In genomic region chr6:110355727-110356126, GRCh38 we compare ENCODE assay signal across 19 cellular contexts. TPM values are rescaled to one million over a fixed set of nuclear protein-coding genes. Genes with fewer than 3 reads are reported as not detected.
DNase-seq lines count a peak whose midpoint lies in the region; FAIRE-seq and TF ChIP-seq lines count a peak whose summit lies in the region.
"Had no signal": no experiment of that assay in that cellular context is flagged by ENCODE, and none has a peak within 500 bp of the region (broad histone marks: within the 10 kb centered on the region; RNA-seq: fewer than 3 reads in every experiment).

No MANE protein-coding gene starts in this region.

- H2AFZ ChIP-seq in astrocyte (ENCODE audit: low read depth, low read length), result no peak overlapping the region

- H3K4me3 ChIP-seq in astrocyte (ENCODE audit: insufficient read depth, low read depth, low read length) (no peak overlapping the region), transverse colon (no peak overlapping the region)
- H3K4me3 ChIP-seq: ovary had no signal

- no peak overlapping the region for H3K9ac ChIP-seq in astrocyte (ENCODE audit: low read length)

- H3K27ac ChIP-seq in astrocyte (ENCODE audit: low read depth, low read length), result no peak overlapping the region
- H3K27ac ChIP-seq in transverse colon, result peak overlapping the region; percentile 83 to 93 (median 85)
- H3K27ac ChIP-seq: epithelial cell of prostate, ovary had no signal

- no peak overlapping the region for H3K4me2 ChIP-seq in astrocyte (ENCODE audit: low read length)

- TF ChIP-seq EP300 in transverse colon (IDR thresholded peaks at IDR 0.05; ENCODE audit: low read depth), result no peak

- TF ChIP-seq CTCF in astrocyte (IDR thresholded peaks at IDR 0.05; ENCODE audit: insufficient read depth, low read depth, low read length) (no peak), transverse colon (IDR thresholded peaks at IDR 0.05) (no peak)

- in situ Hi-C loops in transverse colon (cut with MboI; ENCODE audit: low pct_ligation_motif_present in 1 of 4, low pct_unique_long_range_greater_than_20kb in 1 of 4, low sequenced_read_pairs in 3 of 4), result no loop called here

- no peaks in the 10 kb centered on the region for H3K4me1 ChIP-seq in astrocyte (ENCODE audit: insufficient read depth, low read length)
- H3K4me1 ChIP-seq in transverse colon, result peaks cover 0 to 26% (median 4%) of the 10 kb centered on the region in 4 donors

- H3K79me2 ChIP-seq in astrocyte (ENCODE audit: insufficient read depth, low read length), result no peaks in the 10 kb centered on the region

- intact Hi-C loops in transverse colon (cut with DNase I; ENCODE audit: low total_unique reads), result no loop called here

- peaks cover 26% of the 10 kb centered on the region for H3K27me3 Mint-ChIP-seq in astrocyte (ENCODE audit: low read depth, unreplicated experiment)

- H3K4me1 Mint-ChIP-seq in astrocyte (ENCODE audit: low read depth, unreplicated experiment), result peaks cover 17% of the 10 kb centered on the region

- H3K4me3 Mint-ChIP-seq in astrocyte (ENCODE audit: unreplicated experiment), result no peak overlapping the region

- peak; percentile 70 for DNase-seq in NCI-H1694 treated with DMSO at 0.1 percent for 48 hours (lab: John Stamatoyannopoulos, UW)
- DNase-seq in astrocyte (ENCODE audit: low read depth), result no peak
- peak; percentile 49 for DNase-seq in middle frontal gyrus (ENCODE audit: extremely low spot score, low spot score)
- no peak for DNase-seq in transverse colon
- no peak for DNase-seq in ureter (ENCODE audit: low spot score)
- no peak for DNase-seq in SW480 (ENCODE audit: low spot score)
- no peak for DNase-seq in COR-L47 (lab: John Stamatoyannopoulos, UW)
- DNase-seq: activated B cell treated with CpG ODN at 0.5 μM for 24 hours; C1 segment of cervical spinal cord; DND-41; kidney; NCI-H2107; ovary; stimulated activated naive CD8-positive, alpha-beta T cell treated with anti-CD3 and anti-CD28 coated beads, Interleukin-15, Interleukin-2, amounts not matched to agents 100 U/mL and 50 U/mL, for 24 hours; T-helper 1 cell had no signal

- FAIRE-seq in astrocyte (lab: Jason Lieb, UNC), result no peak
- FAIRE-seq: colon, kidney had no signal

- no peaks in the 10 kb centered on the region for H3K9me3 Mint-ChIP-seq in astrocyte (ENCODE audit: unreplicated experiment)
- H3K9me3 Mint-ChIP-seq: activated B cell treated with CpG ODN at 0.5 μM for 24 hours had no signal

- WGBS in transverse colon (ENCODE audit: low coverage in 1 of 2), 2 donors, result 62% methylated on average over 2 of the region's 2 CpGs; no CpG with 5 or more reads in 1 of the 2 donors

- H3K9me3 ChIP-seq in astrocyte (ENCODE audit: insufficient read depth, low read depth, low read length) (no peaks in the 10 kb centered on the region), transverse colon (no peaks in the 10 kb centered on the region)
- H3K9me3 ChIP-seq: ovary had no signal

- H3K27me3 ChIP-seq in astrocyte (ENCODE audit: insufficient read depth, low read length), result peaks cover 32% of the 10 kb centered on the region
- H3K27me3 ChIP-seq in transverse colon, result peaks cover 31% of the 10 kb centered on the region
- H3K27me3 ChIP-seq: ovary had no signal

- H3K36me3 ChIP-seq in astrocyte (ENCODE audit: insufficient read depth, low read length), result no peaks in the 10 kb centered on the region
- no peaks in the 10 kb centered on the region for H3K36me3 ChIP-seq in transverse colon
- H3K36me3 ChIP-seq: ovary had no signal

- no peaks in the 10 kb centered on the region for H4K20me1 ChIP-seq in astrocyte (ENCODE audit: insufficient read depth, low read length)

- no peak for TF ChIP-seq POLR2A in transverse colon (IDR thresholded peaks at IDR 0.05)

- no peaks in the 10 kb centered on the region for H3K36me3 Mint-ChIP-seq in astrocyte (ENCODE audit: low read depth, unreplicated experiment)

- H3K27ac Mint-ChIP-seq in astrocyte (ENCODE audit: unreplicated experiment), result peak overlapping the region; percentile 49
- H3K27ac Mint-ChIP-seq: activated B cell treated with CpG ODN at 0.5 μM for 24 hours had no signal

RNA-seq across cellular contexts. Expression of gene METTL24, which starts 2.4 kb away (rescaled TPM):
- 0.36 and 0.75 TPM in 2 replicates for total RNA-seq in astrocyte
- total RNA-seq in transverse colon, result 10 to 100 TPM in 2 of 4 donors, 1 to 10 TPM in 2; 1.4 to 59.9 (median 14.7) TPM
- total RNA-seq in ureter, result 8.1 TPM
- total RNA-seq: activated B cell treated with CpG ODN at 0.5 μM for 24 hours, glomerular endothelial cell, MCF 10A had no signal

RNA-seq across cellular contexts. Expression of gene DDO, which starts 59.6 kb away (rescaled TPM):
- total RNA-seq in astrocyte, result not detected in 2 replicates
- total RNA-seq in transverse colon, result 10 to 100 TPM in 1 of 4 donors, 1 to 10 TPM in 1, under 1 TPM in 1, not detected in 1; 0.95 to 21.9 (median 1.2) TPM
- 0.42 TPM for total RNA-seq in ureter
- total RNA-seq: activated B cell treated with CpG ODN at 0.5 μM for 24 hours, MCF 10A had no signal

Comparison
In these comparisons a context has a peak if more than half of its experiments do, and no peak if none do; other contexts are left out.
1. DNase-seq: peak in NCI-H1694 treated with DMSO at 0.1 percent for 48 hours (single experiment) and middle frontal gyrus (single experiment); none in astrocyte (single experiment), transverse colon (single experiment), ureter (single experiment), SW480 (single experiment) and COR-L47 (single experiment).